In genomic region chr3:188139466-188139865, GRCh38 we compare ENCODE assay signal across 23 cellular contexts.
"Had no signal": no experiment of that assay in that cellular context is flagged by ENCODE, and none has a peak within 500 bp of the region (broad histone marks: within the 10 kb centered on the region; RNA-seq: fewer than 3 reads in every experiment).

No MANE protein-coding gene starts in this region.

- H3K27me3 ChIP-seq: right lobe of liver, stomach, suprapubic skin, tibial nerve had no signal

- H3K27me3 Mint-ChIP-seq: activated B cell treated with CpG ODN at 0.5 μM for 24 hours; activated CD4-positive, alpha-beta T cell treated with anti-CD3 and anti-CD28 coated beads for 36 hours; memory B cell; naive B cell had no signal

- H3K9me3 ChIP-seq: mucosa of descending colon, right lobe of liver, stomach, suprapubic skin, tibial nerve had no signal

- DNase-seq: activated B cell treated with CpG ODN at 0.5 μM for 24 hours; activated CD4-positive, alpha-beta T cell treated with anti-CD3 and anti-CD28 coated beads for 36 hours; activated CD4-positive, alpha-beta T cell treated with anti-CD3 and anti-CD28 coated beads, Interleukin-2, amount 50 U/mL, for 4 hours; activated effector memory CD4-positive, alpha-beta T cell treated with Interleukin-2 at 50 U/mL for 16 hours; activated naive CD4-positive, alpha-beta T cell treated with anti-CD3 and anti-CD28 coated beads for 36 hours; activated naive CD8-positive, alpha-beta T cell treated with anti-CD3 and anti-CD28 coated beads, Interleukin-2, amount 10 ng/mL, durations not matched to agents 7 days and 5 days; activated T-cell treated with anti-CD3 and anti-CD28 coated beads, Interleukin-2, amount 50 U/mL, for 48 hours; amniotic stem cell; cerebellar nuclear complex; foreskin fibroblast; left colon; mucosa of descending colon; naive B cell; posterior cingulate gyrus; small intestine; stomach had no signal

- H3K9me3 Mint-ChIP-seq: activated B cell treated with CpG ODN at 0.5 μM for 24 hours; activated naive CD4-positive, alpha-beta T cell treated with anti-CD3 and anti-CD28 coated beads for 36 hours; activated naive CD8-positive, alpha-beta T cell treated with anti-CD3 and anti-CD28 coated beads, Interleukin-2, amount 10 ng/mL, durations not matched to agents 7 days and 5 days; memory B cell; stimulated activated memory B cell treated with anti-CD40 and anti-IgM and Interleukin-4, amounts not matched to agents 10 μg/mL and 1 μg/mL and 100 μg/mL, for 72 hours had no signal

- H3K36me3 ChIP-seq: right lobe of liver, stomach, suprapubic skin, tibial nerve had no signal

- H3K4me3 ChIP-seq: coronary artery, mucosa of descending colon, right lobe of liver, stomach, suprapubic skin, tibial nerve had no signal

- H3K27ac ChIP-seq: coronary artery, epithelial cell of prostate, right lobe of liver, stomach, suprapubic skin, tibial nerve had no signal

- ATAC-seq: activated CD4-positive, alpha-beta T cell treated with anti-CD3 and anti-CD28 coated beads for 36 hours; left colon; mucosa of descending colon; right lobe of liver; stimulated activated memory B cell treated with anti-CD40 and anti-IgM and Interleukin-4, amounts not matched to agents 10 μg/mL and 1 μg/mL and 100 μg/mL, for 72 hours had no signal

- H3K36me3 Mint-ChIP-seq: activated naive CD8-positive, alpha-beta T cell treated with anti-CD3 and anti-CD28 coated beads, Interleukin-2, amount 10 ng/mL, durations not matched to agents 7 days and 5 days; memory B cell; naive B cell; stimulated activated memory B cell treated with anti-CD40 and anti-IgM and Interleukin-4, amounts not matched to agents 10 μg/mL and 1 μg/mL and 100 μg/mL, for 72 hours had no signal

- H3K4me3 Mint-ChIP-seq: activated B cell treated with CpG ODN at 0.5 μM for 24 hours; activated CD4-positive, alpha-beta T cell treated with anti-CD3 and anti-CD28 coated beads for 36 hours; activated naive CD4-positive, alpha-beta T cell treated with anti-CD3 and anti-CD28 coated beads for 36 hours; activated naive CD8-positive, alpha-beta T cell treated with anti-CD3 and anti-CD28 coated beads, Interleukin-2, amount 10 ng/mL, durations not matched to agents 7 days and 5 days; memory B cell; naive B cell; stimulated activated memory B cell treated with anti-CD40 and anti-IgM and Interleukin-4, amounts not matched to agents 10 μg/mL and 1 μg/mL and 100 μg/mL, for 72 hours had no signal

- H3K4me1 ChIP-seq: right lobe of liver, suprapubic skin had no signal

- H3K27ac Mint-ChIP-seq: activated B cell treated with CpG ODN at 0.5 μM for 24 hours; activated CD4-positive, alpha-beta T cell treated with anti-CD3 and anti-CD28 coated beads for 36 hours; activated naive CD4-positive, alpha-beta T cell treated with anti-CD3 and anti-CD28 coated beads for 36 hours; activated naive CD8-positive, alpha-beta T cell treated with anti-CD3 and anti-CD28 coated beads, Interleukin-2, amount 10 ng/mL, durations not matched to agents 7 days and 5 days; stimulated activated memory B cell treated with anti-CD40 and anti-IgM and Interleukin-4, amounts not matched to agents 10 μg/mL and 1 μg/mL and 100 μg/mL, for 72 hours had no signal
